ENCODE assay signal across 18 cellular contexts in the genomic region with DNA sequence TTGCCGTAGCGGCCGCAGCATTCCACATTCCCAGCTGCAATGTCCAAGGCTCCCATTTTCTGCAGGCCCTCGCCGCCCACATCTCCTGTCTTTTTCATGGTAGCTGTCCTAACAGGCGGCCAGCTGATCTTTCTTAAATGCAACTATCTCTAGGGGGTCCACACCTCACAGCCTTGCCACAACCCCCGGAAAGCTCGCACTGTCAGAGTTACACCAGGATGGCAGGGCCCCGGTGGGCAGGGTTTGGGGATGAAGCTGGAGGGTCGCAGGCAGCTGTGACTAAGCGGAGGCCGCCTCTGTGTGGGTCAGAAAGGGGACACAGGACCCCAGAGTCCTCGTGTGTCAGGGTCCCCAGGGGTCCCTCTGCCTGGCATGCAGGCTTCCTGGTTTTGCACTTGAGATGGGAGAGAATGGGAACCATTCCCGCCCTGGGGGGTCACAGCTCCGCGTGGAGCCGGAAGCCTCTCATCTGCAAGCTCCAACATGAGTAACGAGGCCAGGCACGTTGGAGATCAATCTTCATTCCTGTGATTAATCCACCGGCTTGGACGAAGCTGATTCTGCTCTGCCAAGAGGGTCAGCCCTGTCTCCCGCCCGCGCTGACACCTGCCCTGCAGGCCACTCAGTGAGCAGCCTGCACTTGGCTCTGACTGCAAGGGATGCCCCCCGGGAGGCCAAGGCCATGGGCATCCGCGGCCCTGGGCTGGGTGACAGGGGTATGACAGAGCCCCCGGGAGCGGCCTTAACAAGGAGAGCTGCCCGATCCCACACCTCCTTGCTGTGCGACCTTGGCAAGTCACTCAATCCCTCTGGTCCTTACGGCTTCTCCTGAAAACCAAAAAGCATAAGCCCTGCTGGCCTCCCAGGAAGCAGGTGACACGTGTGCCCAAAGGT.
"Had no signal": no experiment of that assay in that cellular context is flagged by ENCODE, and none has a peak within 500 bp of the region (broad histone marks: within the 10 kb centered on the region; RNA-seq: fewer than 3 reads in every experiment).

No MANE protein-coding gene starts in this region.

- H3K4me3 ChIP-seq: adrenal gland, coronary artery, left lung, skin epidermis, transverse colon had no signal

- H3K27ac Mint-ChIP-seq: activated CD4-positive, alpha-beta memory T cell treated with anti-CD3 and anti-CD28 coated beads for 36 hours; activated naive CD8-positive, alpha-beta T cell; activated T-cell treated with anti-CD3 and anti-CD28 coated beads, Interleukin-2, amount 50 U/mL, for 72 hours; nephron; stimulated activated effector memory CD8-positive, alpha-beta T cell treated with anti-CD3 and anti-CD28 coated beads, Interleukin-12 subunit alpha, Interleukin-12 subunit beta, amount 100 ng/mL, for 72 hours; stimulated activated naive CD8-positive, alpha-beta T cell treated with anti-CD3 and anti-CD28 coated beads, Interleukin-15, amount 100 ng/mL, for 72 hours had no signal

- H3K9me3 ChIP-seq: adrenal gland, transverse colon had no signal

- H3K4me1 Mint-ChIP-seq: stimulated activated effector memory CD8-positive, alpha-beta T cell treated with anti-CD3 and anti-CD28 coated beads, Interleukin-12 subunit alpha, Interleukin-12 subunit beta, amount 100 ng/mL, for 72 hours; stimulated activated naive CD8-positive, alpha-beta T cell treated with anti-CD3 and anti-CD28 coated beads, Interleukin-15, amount 100 ng/mL, for 72 hours had no signal

- H3K9me3 Mint-ChIP-seq: activated CD4-positive, alpha-beta memory T cell treated with anti-CD3 and anti-CD28 coated beads for 36 hours; activated T-cell treated with anti-CD3 and anti-CD28 coated beads, Interleukin-2, amount 50 U/mL, for 72 hours; stimulated activated effector memory CD8-positive, alpha-beta T cell treated with anti-CD3 and anti-CD28 coated beads, Interleukin-12 subunit alpha, Interleukin-12 subunit beta, amount 100 ng/mL, for 72 hours; stimulated activated naive CD8-positive, alpha-beta T cell treated with anti-CD3 and anti-CD28 coated beads, Interleukin-15, amount 100 ng/mL, for 72 hours had no signal

- H3K4me1 ChIP-seq: adrenal gland, left lung, parathyroid adenoma, transverse colon had no signal

- H3K4me3 Mint-ChIP-seq: activated CD4-positive, alpha-beta memory T cell treated with anti-CD3 and anti-CD28 coated beads for 36 hours; activated naive CD8-positive, alpha-beta T cell; activated T-cell treated with anti-CD3 and anti-CD28 coated beads, Interleukin-2, amount 50 U/mL, for 72 hours; nephron; stimulated activated effector memory CD8-positive, alpha-beta T cell treated with anti-CD3 and anti-CD28 coated beads, Interleukin-12 subunit alpha, Interleukin-12 subunit beta, amount 100 ng/mL, for 72 hours; stimulated activated naive CD8-positive, alpha-beta T cell treated with anti-CD3 and anti-CD28 coated beads, Interleukin-15, amount 100 ng/mL, for 72 hours had no signal

- DNase-seq: activated CD4-positive, alpha-beta memory T cell treated with anti-CD3 and anti-CD28 coated beads for 36 hours; activated CD4-positive, alpha-beta T cell treated with anti-CD3 and anti-CD28 coated beads for 48 hours; activated gamma-delta T cell; activated T-cell treated with anti-CD3 and anti-CD28 coated beads, Interleukin-2, amount 50 U/mL, for 72 hours; stimulated activated CD4-positive, alpha-beta T cell treated with anti-CD3 and anti-CD28 coated beads, Interleukin-2, amount 100 ng/mL, for 24 hours; stimulated activated naive CD8-positive, alpha-beta T cell treated with anti-CD3 and anti-CD28 coated beads, Interleukin-15, amount 100 ng/mL, for 72 hours; T-helper 9 cell; transverse colon had no signal

- FAIRE-seq: astrocyte, urothelium cell line had no signal

- H3K36me3 ChIP-seq: adrenal gland, left lung, transverse colon had no signal

- H3K36me3 Mint-ChIP-seq: activated CD4-positive, alpha-beta memory T cell treated with anti-CD3 and anti-CD28 coated beads for 36 hours; activated naive CD8-positive, alpha-beta T cell; stimulated activated effector memory CD8-positive, alpha-beta T cell treated with anti-CD3 and anti-CD28 coated beads, Interleukin-12 subunit alpha, Interleukin-12 subunit beta, amount 100 ng/mL, for 72 hours had no signal

- H3K27ac ChIP-seq: adrenal gland, coronary artery, left lung, parathyroid adenoma, skin epidermis, transverse colon had no signal

- ATAC-seq: activated T-cell treated with anti-CD3 and anti-CD28 coated beads, Interleukin-2, amount 50 U/mL, for 72 hours; left lung; stimulated activated effector memory CD8-positive, alpha-beta T cell treated with anti-CD3 and anti-CD28 coated beads, Interleukin-12 subunit alpha, Interleukin-12 subunit beta, amount 100 ng/mL, for 72 hours; stimulated activated naive CD8-positive, alpha-beta T cell treated with anti-CD3 and anti-CD28 coated beads, Interleukin-15, amount 100 ng/mL, for 72 hours had no signal
